In the genomic region with DNA sequence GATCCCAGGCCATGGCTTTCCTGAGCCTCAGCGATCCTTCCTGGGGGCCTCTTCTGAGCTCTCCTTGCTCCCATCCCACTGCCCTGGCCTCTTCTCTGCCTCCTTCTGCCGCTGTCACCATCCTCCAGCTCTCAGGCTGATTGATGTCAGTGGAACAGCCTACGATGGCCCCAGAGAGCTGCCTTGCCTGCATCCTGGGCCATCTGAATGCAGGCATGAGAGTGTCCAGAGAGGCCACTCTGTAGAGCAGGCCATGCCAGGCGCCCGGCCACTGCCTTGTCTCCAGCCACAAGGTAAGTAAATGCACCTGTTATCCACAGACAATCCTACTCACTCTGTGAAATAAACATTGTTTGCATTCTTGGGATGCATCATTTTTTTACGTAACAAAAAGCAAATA, we compare ENCODE assay signal across 15 cellular contexts.
"Had no signal": no experiment of that assay in that cellular context is flagged by ENCODE, and none has a peak within 500 bp of the region (broad histone marks: within the 10 kb centered on the region; RNA-seq: fewer than 3 reads in every experiment).

No MANE protein-coding gene starts in this region.

- H3K27ac Mint-ChIP-seq: activated CD8-positive, alpha-beta T cell treated with anti-CD3 and anti-CD28 coated beads, Interleukin-2, amount 10 ng/mL, durations not matched to agents 7 days and 5 days; activated naive CD4-positive, alpha-beta T cell treated with anti-CD3 and anti-CD28 coated beads for 36 hours; WTC11 had no signal

- ATAC-seq: activated CD8-positive, alpha-beta T cell treated with anti-CD3 and anti-CD28 coated beads, Interleukin-2, amount 10 ng/mL, durations not matched to agents 7 days and 5 days; gastroesophageal sphincter; WTC11 had no signal

- H3K27ac ChIP-seq: dorsolateral prefrontal cortex, gastroesophageal sphincter, ovary, sigmoid colon, thyroid gland, vagina had no signal

- H3K4me3 ChIP-seq: dorsolateral prefrontal cortex, gastroesophageal sphincter, ovary, sigmoid colon, thyroid gland, vagina had no signal

- H3K4me3 Mint-ChIP-seq: activated CD8-positive, alpha-beta T cell treated with anti-CD3 and anti-CD28 coated beads, Interleukin-2, amount 10 ng/mL, durations not matched to agents 7 days and 5 days; activated naive CD4-positive, alpha-beta T cell treated with anti-CD3 and anti-CD28 coated beads for 36 hours; neural crest cell; WTC11 had no signal

- DNase-seq: activated CD4-positive, alpha-beta T cell treated with anti-CD3 and anti-CD28 coated beads for 4 hours; activated CD8-positive, alpha-beta T cell treated with anti-CD3 and anti-CD28 coated beads, Interleukin-2, amount 10 ng/mL, durations not matched to agents 7 days and 5 days; activated naive CD4-positive, alpha-beta T cell treated with anti-CD3 and anti-CD28 coated beads for 36 hours; activated T-cell treated with anti-CD3 and anti-CD28 coated beads for 4 hours; mesendoderm; stimulated activated CD4-positive, alpha-beta T cell treated with anti-CD3 and anti-CD28 coated beads, Interleukin-1b, Interleukin-23, amount 100 ng/mL, for 48 hours; T-helper 2 cell; thyroid gland had no signal
